In the genomic region with DNA sequence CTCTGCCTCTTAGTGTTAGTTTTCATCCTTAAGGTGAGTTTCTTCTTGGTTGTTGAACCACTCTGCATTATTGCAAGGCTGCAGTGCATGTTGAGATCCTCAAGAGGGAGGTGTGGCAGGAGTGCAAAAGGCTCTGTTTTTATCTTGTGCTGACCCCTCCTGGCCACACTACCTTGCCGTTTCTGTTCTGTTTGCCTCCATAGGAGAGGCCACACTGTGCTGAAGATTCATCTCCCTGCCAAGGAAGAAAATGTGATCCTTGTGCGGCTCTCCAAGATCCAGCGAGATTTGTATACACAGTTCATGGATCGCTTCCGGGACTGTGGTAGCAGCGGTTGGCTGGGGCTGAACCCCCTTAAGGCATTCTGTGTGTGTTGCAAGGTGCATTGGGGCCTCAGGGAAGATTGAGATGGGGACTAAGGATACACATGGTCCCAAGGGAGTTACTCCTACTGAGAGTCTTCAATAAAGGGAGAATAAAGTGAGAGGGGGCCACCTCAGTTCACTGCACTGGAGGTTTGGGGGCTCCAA, we compare ENCODE assay signal across 10 cellular contexts. TPM values are rescaled to one million over a fixed set of nuclear protein-coding genes. Genes with fewer than 3 reads are reported as not detected.
DNase-seq lines count a peak whose midpoint lies in the region; ATAC-seq and TF ChIP-seq lines count a peak whose summit lies in the region.
"Had no signal": no experiment of that assay in that cellular context is flagged by ENCODE, and none has a peak within 500 bp of the region (broad histone marks: within the 10 kb centered on the region; RNA-seq: fewer than 3 reads in every experiment).

No MANE protein-coding gene starts in this region.

- no peak overlapping the region for H3K23ac ChIP-seq in IMR-90 (ENCODE audit: low read depth, low read length)

- peak; percentile 71 for ATAC-seq in GM18907 (IDR thresholded peaks at IDR 0.05; ENCODE audit: unreplicated experiment)
- ATAC-seq in IMR-90 (ENCODE audit: low read depth): peak; percentile 96
- peak; percentile 35 to 41 for ATAC-seq in naive B cell (ENCODE audit: low read depth in 2 of 2)
- no peak for ATAC-seq in GM18870 (IDR thresholded peaks at IDR 0.05; ENCODE audit: unreplicated experiment)

- intact Hi-C loops in IMR-90 (cut with micrococcal nuclease) (loop anchor here (1.0 kb wide), 1 partner anchor 136 kb away; no protein-coding TSS in a partner anchor), dorsolateral prefrontal cortex (cut with DNase I) (no loop called here)

- TF ChIP-seq CTCF in IMR-90 (conservative IDR thresholded peaks at IDR 0.05; ENCODE audit: low read depth, low read length) (peak; percentile 95), dorsolateral prefrontal cortex (IDR thresholded peaks at IDR 0.05 in 54 of 56, conservative IDR thresholded peaks at IDR 0.05 in 2 of 56; ENCODE audit: low read depth in 1 of 56, partially characterized antibody in 56 of 56) (peak in 52 of 56 donors; percentile 7 to 64 (median 42))

- no peak overlapping the region for H3K4me3 ChIP-seq in IMR-90 (ENCODE audit: insufficient read depth, low read depth, low read length)
- no peak overlapping the region for H3K4me3 ChIP-seq in dorsolateral prefrontal cortex
- H3K4me3 ChIP-seq: SK-N-MC, skin epidermis had no signal

- in situ Hi-C loops in IMR-90 (cut with MboI; ENCODE audit: low sequenced_read_pairs): loop anchor here (10.0 kb wide), 1 partner anchor 133 kb away; the partner anchor contains the start of gene DCAF1

- H3K36me3 Mint-ChIP-seq in naive B cell: peaks cover 44% of the 10 kb centered on the region in 2 donors

- DNase-seq in CD1c-positive myeloid dendritic cell (ENCODE audit: extremely low spot score): peak; percentile 51
- DNase-seq in IMR-90: peak; percentile 71
- DNase-seq in SHP77 treated with DMSO at 0.1 percent for 48 hours (lab: John Stamatoyannopoulos, UW): peak; percentile 52
- no peak for DNase-seq in dorsolateral prefrontal cortex
- peak; percentile 10 for DNase-seq in naive B cell
- DNase-seq in DMS79 treated with DMSO at 0.1 percent for 48 hours (lab: John Stamatoyannopoulos, UW): no peak

- no peak overlapping the region for H2BK15ac ChIP-seq in IMR-90 (ENCODE audit: low read depth, low read length)

- no peak overlapping the region for H2BK120ac ChIP-seq in IMR-90 (ENCODE audit: low read depth, low read length)

- no peaks in the 10 kb centered on the region for H3K9me1 ChIP-seq in IMR-90 (ENCODE audit: insufficient read depth, low read length)

- no peaks in the 10 kb centered on the region for H3K27me3 Mint-ChIP-seq in naive B cell

- no peaks in the 10 kb centered on the region for H4K20me1 ChIP-seq in IMR-90 (ENCODE audit: insufficient read depth, low read length)

- no peak overlapping the region for H2AK5ac ChIP-seq in IMR-90 (ENCODE audit: low read depth, low read length)

- no peaks in the 10 kb centered on the region for H3K9me3 ChIP-seq in IMR-90 (ENCODE audit: control insufficient read depth, insufficient read depth, low read length)

- no peak overlapping the region for H3K18ac ChIP-seq in IMR-90 (ENCODE audit: low read depth, low read length)

- H3K27ac ChIP-seq in IMR-90 (ENCODE audit: insufficient read depth, low read length) (no peak overlapping the region), dorsolateral prefrontal cortex (no peak overlapping the region)
- H3K27ac ChIP-seq: SK-N-MC had no signal

- H3K27ac Mint-ChIP-seq in naive B cell: peak overlapping the region in 2 of 6 donors; percentile 13 to 79

- TF ChIP-seq POLR2A in IMR-90 (IDR thresholded peaks at IDR 0.05; ENCODE audit: low read depth, low read length): no peak

- H2AK9ac ChIP-seq in IMR-90 (replicated peaks; ENCODE audit: low read depth, low read length, poor library complexity): no peak overlapping the region

- H3K4me1 ChIP-seq in IMR-90 (ENCODE audit: control insufficient read depth, insufficient read depth, low read length): no peaks in the 10 kb centered on the region

- no peak overlapping the region for H2BK5ac ChIP-seq in IMR-90 (ENCODE audit: low read depth, low read length, poor library complexity, severe bottlenecking)

- H3K56ac ChIP-seq in IMR-90 (ENCODE audit: extremely low read depth, insufficient read depth, low read length): no peak overlapping the region

- no peaks in the 10 kb centered on the region for H3K4me1 Mint-ChIP-seq in naive B cell

- H4K8ac ChIP-seq in IMR-90 (ENCODE audit: low read depth in 2 of 2, low read length in 2 of 2): no peak overlapping the region

- no peak overlapping the region for H3K4ac ChIP-seq in IMR-90 (ENCODE audit: low read depth, low read length)

- no TSS peak for BruUV-seq in IMR-90 (replicated peaks; lab: Mats Ljungman, UMichigan)

- WGBS in IMR-90 (ENCODE audit: extremely low coverage in 2 of 2, insufficient read length in 1 of 2), 2 experiments: 83% methylated on average over 1 of the region's 6 CpGs; no CpG with 5 or more reads in 1 of the 2 experiments

- H3K9ac ChIP-seq in IMR-90 (ENCODE audit: low read depth, low read length): no peak overlapping the region

- POLR2A ChIA-PET in IMR-90 (lab: Charles Lee; ENCODE audit: unreplicated experiment): no interaction called here

- H2AFZ ChIP-seq in IMR-90 (replicated peaks; ENCODE audit: low read length, poor library complexity): no peak overlapping the region

- H3K4me3 Mint-ChIP-seq in naive B cell: no peak overlapping the region

- H3K9me3 Mint-ChIP-seq in naive B cell: no peaks in the 10 kb centered on the region

- no peaks in the 10 kb centered on the region for H3K27me3 ChIP-seq in IMR-90 (ENCODE audit: control insufficient read depth, insufficient read depth, low read length)
- H3K27me3 ChIP-seq in dorsolateral prefrontal cortex: no peaks in the 10 kb centered on the region

- H3K4me2 ChIP-seq in IMR-90 (ENCODE audit: low read depth, low read length): no peak overlapping the region

- H2BK20ac ChIP-seq in IMR-90 (ENCODE audit: low read depth, low read length): no peak overlapping the region

- peaks cover 43% of the 10 kb centered on the region for H3K36me3 ChIP-seq in IMR-90 (ENCODE audit: control insufficient read depth, insufficient read depth, low read length)

- no peak overlapping the region for H4K5ac ChIP-seq in IMR-90 (ENCODE audit: low read depth, low read length)

- peak; percentile 67 for TF ChIP-seq RAD21 in IMR-90 (IDR thresholded peaks at IDR 0.05; ENCODE audit: low read length)

- CTCF ChIA-PET in IMR-90 (lab: Yijun Ruan, JAX): interaction anchor here (0.6 to 0.7 kb wide), 2 partner anchors 126 to 139 kb away, joined by 3 to 4 read pairs; no protein-coding TSS in a partner anchor

- no peak overlapping the region for H3K14ac ChIP-seq in IMR-90 (replicated peaks; ENCODE audit: low read depth, low read length)

- dilution Hi-C loops in IMR-90 (cut with HindIII; ENCODE audit: low sequenced_read_pairs, unreplicated experiment): no loop called here

- H4K91ac ChIP-seq in IMR-90 (ENCODE audit: insufficient read depth, low read depth, low read length): no peak overlapping the region

- H3K79me1 ChIP-seq in IMR-90 (ENCODE audit: low read depth in 1 of 2, low read length in 2 of 2): no peaks in the 10 kb centered on the region; a peak in 1 of 4 replicates

TF ChIP-seq in IMR-90, 13 proteins besides CTCF, POLR2A, EP300 and RAD21:
- TF ChIP-seq SMC3 (IDR thresholded peaks at IDR 0.05; ENCODE audit: low read depth, low read length): peak; percentile 82
- TF ChIP-seq USF2 (IDR thresholded peaks at IDR 0.05; ENCODE audit: low read depth, low read length): no peak
- no peak for TF ChIP-seq CEBPB (IDR thresholded peaks at IDR 0.05; ENCODE audit: low read depth, low read length)
- no peak for TF ChIP-seq MAFK (IDR thresholded peaks at IDR 0.05; ENCODE audit: low read depth, low read length)
- no peak for TF ChIP-seq CHD1 (IDR thresholded peaks at IDR 0.05; ENCODE audit: low read depth, low read length)
- no peak for TF ChIP-seq ELK1 (IDR thresholded peaks at IDR 0.05; ENCODE audit: borderline replicate concordance, low read depth, low read length)

RNA-seq across cellular contexts. Expression of gene TEX264, which starts 33.0 kb away (rescaled TPM):
- total RNA-seq in IMR-90 (2012; rRNA removed) (26.9 and 30.3 TPM in 2 replicates), dorsolateral prefrontal cortex (10 to 100 TPM; 26.0 to 48.6 (median 36.4) TPM)
- polyA plus RNA-seq in IMR-90 (2012; rRNA removed) (45.0 and 49.0 TPM in 2 replicates), naive B cell (ENCODE audit: low read depth in 6 of 6) (100 to 1,000 TPM in 2 of 6 donors, 10 to 100 TPM in 4; 69.7 to 101 (median 87.2) TPM)
- 31.4 and 67.7 TPM in 2 replicates for polyA plus RNA-seq in IMR-90 (2012; cell fraction: cytosol; rRNA removed)
- 46.0 and 57.8 TPM in 2 replicates for polyA plus RNA-seq in IMR-90 (2012; cell fraction: nucleus; rRNA removed; ENCODE audit: low replicate concordance)

Comparison
In these comparisons a context has a peak if more than half of its experiments do, and no peak if none do; other contexts are left out.
1. DNase-seq: peak in CD1c-positive myeloid dendritic cell (single experiment), IMR-90 (single experiment), SHP77 treated with DMSO at 0.1 percent for 48 hours (single experiment) and naive B cell (single experiment); none in dorsolateral prefrontal cortex (0 of 10) and DMS79 treated with DMSO at 0.1 percent for 48 hours (single experiment).